Comparison of ENCODE assay signal across 9 cellular contexts in the genomic region with DNA sequence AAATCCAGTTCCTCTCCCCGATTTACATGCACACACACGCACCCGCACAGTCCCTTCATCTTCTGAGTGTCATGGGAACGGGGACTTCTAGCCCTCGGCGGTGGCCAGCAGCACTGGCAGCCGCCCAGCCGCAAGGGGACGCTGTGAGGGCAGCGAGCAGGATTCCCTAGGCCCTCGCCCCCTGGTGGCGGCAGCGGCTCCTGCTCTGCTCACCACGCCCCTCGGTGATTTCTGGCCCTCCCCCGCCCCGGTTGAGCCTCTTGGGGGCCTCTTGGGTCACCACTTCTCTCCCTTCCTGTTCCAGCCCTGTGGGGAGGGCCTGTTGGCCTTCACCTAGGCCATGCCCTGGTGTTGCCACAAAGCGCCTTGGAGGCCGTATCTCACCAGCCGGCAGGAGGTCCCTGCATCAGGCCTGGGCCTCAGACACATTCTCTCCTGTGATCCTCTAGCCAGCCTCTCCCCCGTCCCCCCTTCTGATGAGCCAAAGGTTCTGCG.
DNase-seq lines count a peak whose midpoint lies in the region; ATAC-seq and TF ChIP-seq lines count a peak whose summit lies in the region.
"Had no signal": no experiment of that assay in that cellular context is flagged by ENCODE, and none has a peak within 500 bp of the region (broad histone marks: within the 10 kb centered on the region; RNA-seq: fewer than 3 reads in every experiment).

No MANE protein-coding gene starts in this region.

- peak overlapping the region in 1 of 2 donors; percentile 86 for H3K27ac ChIP-seq in coronary artery

- DNase-seq in DMS153 treated with DMSO at 0.1 percent for 48 hours (lab: John Stamatoyannopoulos, UW; ENCODE audit: unreplicated experiment), result peak; percentile 5
- peak; percentile 83 for DNase-seq in NCI-H460 (ENCODE audit: extremely low read depth, low read depth)
- peak; percentile 72 for DNase-seq in activated CD4-positive, alpha-beta T cell treated with anti-CD3 and anti-CD28 coated beads, Interleukin-2, amount 50 U/mL, for 1 hour
- DNase-seq in coronary artery (ENCODE audit: low spot score), result no peak
- DNase-seq in memory B cell (ENCODE audit: low spot score in 2 of 2), result peak; percentile 78 to 82
- DNase-seq in stimulated activated CD8-positive, alpha-beta memory T cell treated with anti-CD3 and anti-CD28 coated beads, Interleukin-2, amount 100 ng/mL, for 1 hour (ENCODE audit: low read depth in 2 of 2), result peak; percentile 44 to 55
- DNase-seq in GOT3 (lab: John Stamatoyannopoulos, UW), result no peak

- peak; percentile 80 for ATAC-seq in HG02642 (IDR thresholded peaks at IDR 0.05; ENCODE audit: poor library complexity, unreplicated experiment)
- ATAC-seq in memory B cell (ENCODE audit: low read depth), result peak; percentile 98

- no peak overlapping the region for H3K27ac Mint-ChIP-seq in memory B cell
- H3K27ac Mint-ChIP-seq: T-helper 1 cell treated with Interleukin-12 subunit alpha and Interleukin-12 subunit beta and Interleukin-4 antibody, amounts not matched to agents 30 μg/mL and 1 μg/mL, for 36 hours had no signal

- peak; percentile 42 for TF ChIP-seq CTCF in coronary artery (IDR thresholded peaks at IDR 0.05)

- no peaks in the 10 kb centered on the region for H3K36me3 Mint-ChIP-seq in memory B cell

- peaks cover 5% of the 10 kb centered on the region for H3K27me3 Mint-ChIP-seq in memory B cell

- no peak overlapping the region for H3K4me3 Mint-ChIP-seq in memory B cell
- H3K4me3 Mint-ChIP-seq: T-helper 1 cell treated with Interleukin-12 subunit alpha and Interleukin-12 subunit beta and Interleukin-4 antibody, amounts not matched to agents 30 μg/mL and 1 μg/mL, for 36 hours had no signal

- peaks cover 5% of the 10 kb centered on the region for H3K4me1 Mint-ChIP-seq in memory B cell

- H3K4me3 ChIP-seq in coronary artery, result peak overlapping the region; percentile 70

- no peaks in the 10 kb centered on the region for H3K9me3 Mint-ChIP-seq in memory B cell
- H3K9me3 Mint-ChIP-seq: T-helper 1 cell treated with Interleukin-12 subunit alpha and Interleukin-12 subunit beta and Interleukin-4 antibody, amounts not matched to agents 30 μg/mL and 1 μg/mL, for 36 hours had no signal

Comparison
In these comparisons a context has a peak if more than half of its experiments do, and no peak if none do; other contexts are left out.
1. DNase-seq: peak in DMS153 treated with DMSO at 0.1 percent for 48 hours (single experiment), NCI-H460 (single experiment), activated CD4-positive, alpha-beta T cell treated with anti-CD3 and anti-CD28 coated beads, Interleukin-2, amount 50 U/mL, for 1 hour (single experiment), memory B cell (2 of 2) and stimulated activated CD8-positive, alpha-beta memory T cell treated with anti-CD3 and anti-CD28 coated beads, Interleukin-2, amount 100 ng/mL, for 1 hour (2 of 2); none in coronary artery (single experiment) and GOT3 (single experiment).